Comparison of ENCODE assay signal across 29 cellular contexts in genomic region chr5:87588316-87588715, GRCh38.
"Had no signal": no experiment of that assay in that cellular context is flagged by ENCODE, and none has a peak within 500 bp of the region (broad histone marks: within the 10 kb centered on the region; RNA-seq: fewer than 3 reads in every experiment).

No MANE protein-coding gene starts in this region.

- H3K4me3 Mint-ChIP-seq: activated B cell treated with CpG ODN at 0.5 μM for 24 hours; activated CD8-positive, alpha-beta memory T cell treated with anti-CD3 and anti-CD28 coated beads, Interleukin-2, amount 10 ng/mL, durations not matched to agents 7 days and 5 days; activated CD8-positive, alpha-beta T cell treated with anti-CD3 and anti-CD28 coated beads, Interleukin-2, amount 10 ng/mL, durations not matched to agents 7 days and 5 days; activated naive CD4-positive, alpha-beta T cell treated with anti-CD3 and anti-CD28 coated beads, Interleukin-2, amount 50 U/mL, for 24 hours; activated naive CD8-positive, alpha-beta T cell treated with anti-CD3 and anti-CD28 coated beads, Interleukin-2, amount 50 U/mL, for 24 hours; central memory CD8-positive, alpha-beta T cell; effector memory CD8-positive, alpha-beta T cell; mesothelial cell of epicardium; naive thymus-derived CD4-positive, alpha-beta T cell; T-cell; T-helper 2 cell treated with Interferon-gamma antibody and Interleukin-4, amounts not matched to agents 5 μg/mL and 100 μg/mL, for 36 hours; type B pancreatic cell had no signal

- H3K36me3 ChIP-seq: breast epithelium, colonic mucosa, heart left ventricle, pancreas, thoracic aorta, uterus had no signal

- H3K36me3 Mint-ChIP-seq: activated CD8-positive, alpha-beta memory T cell treated with anti-CD3 and anti-CD28 coated beads, Interleukin-2, amount 10 ng/mL, durations not matched to agents 7 days and 5 days; activated naive CD4-positive, alpha-beta T cell treated with anti-CD3 and anti-CD28 coated beads, Interleukin-2, amount 50 U/mL, for 24 hours; mesothelial cell of epicardium; naive thymus-derived CD4-positive, alpha-beta T cell; T-cell; type B pancreatic cell had no signal

- H3K27me3 ChIP-seq: breast epithelium, colonic mucosa, heart left ventricle, pancreas, uterus had no signal

- H3K27ac ChIP-seq: breast epithelium, colonic mucosa, heart left ventricle, pancreas, thoracic aorta, uterus had no signal

- H3K27me3 Mint-ChIP-seq: activated B cell treated with CpG ODN at 0.5 μM for 24 hours; activated CD8-positive, alpha-beta memory T cell treated with anti-CD3 and anti-CD28 coated beads, Interleukin-2, amount 10 ng/mL, durations not matched to agents 7 days and 5 days; activated naive CD4-positive, alpha-beta T cell treated with anti-CD3 and anti-CD28 coated beads, Interleukin-2, amount 50 U/mL, for 24 hours; activated naive CD8-positive, alpha-beta T cell treated with anti-CD3 and anti-CD28 coated beads, Interleukin-2, amount 50 U/mL, for 24 hours; type B pancreatic cell had no signal

- FAIRE-seq: endothelial cell of umbilical vein, pancreas had no signal

- H3K4me1 ChIP-seq: breast epithelium, colonic mucosa, heart left ventricle, pancreas, uterus had no signal

- H3K9me3 Mint-ChIP-seq: activated naive CD4-positive, alpha-beta T cell treated with anti-CD3 and anti-CD28 coated beads, Interleukin-2, amount 50 U/mL, for 24 hours; activated T-helper 2 cell treated with anti-CD3 and anti-CD28 coated beads, Interferon-gamma antibody, Interleukin-2, Interleukin-4, amounts not matched to agents 10 μg/mL and 5 μg/mL and 100 μg/mL, durations not matched to agents 14 hours and 24 hours and 36 hours; central memory CD8-positive, alpha-beta T cell; effector memory CD8-positive, alpha-beta T cell; T-helper 2 cell treated with Interferon-gamma antibody and Interleukin-4, amounts not matched to agents 5 μg/mL and 100 μg/mL, for 36 hours; type B pancreatic cell had no signal

- H3K27ac Mint-ChIP-seq: activated B cell treated with CpG ODN at 0.5 μM for 24 hours; activated CD8-positive, alpha-beta memory T cell treated with anti-CD3 and anti-CD28 coated beads, Interleukin-2, amount 10 ng/mL, durations not matched to agents 7 days and 5 days; activated CD8-positive, alpha-beta T cell treated with anti-CD3 and anti-CD28 coated beads, Interleukin-2, amount 10 ng/mL, durations not matched to agents 7 days and 5 days; activated naive CD4-positive, alpha-beta T cell treated with anti-CD3 and anti-CD28 coated beads, Interleukin-2, amount 50 U/mL, for 24 hours; activated naive CD8-positive, alpha-beta T cell treated with anti-CD3 and anti-CD28 coated beads, Interleukin-2, amount 50 U/mL, for 24 hours; activated T-helper 2 cell treated with anti-CD3 and anti-CD28 coated beads, Interferon-gamma antibody, Interleukin-2, Interleukin-4, amounts not matched to agents 10 μg/mL and 5 μg/mL and 100 μg/mL, durations not matched to agents 14 hours and 24 hours and 36 hours; effector memory CD8-positive, alpha-beta T cell; mesothelial cell of epicardium; naive thymus-derived CD4-positive, alpha-beta T cell; T-cell; T-helper 2 cell treated with Interferon-gamma antibody and Interleukin-4, amounts not matched to agents 5 μg/mL and 100 μg/mL, for 36 hours; type B pancreatic cell had no signal

- H3K4me3 ChIP-seq: breast epithelium, colonic mucosa, heart left ventricle, pancreas, thoracic aorta, uterus had no signal

- ATAC-seq: activated CD8-positive, alpha-beta memory T cell treated with anti-CD3 and anti-CD28 coated beads, Interleukin-2, amount 10 ng/mL, durations not matched to agents 7 days and 5 days; activated CD8-positive, alpha-beta T cell treated with anti-CD3 and anti-CD28 coated beads, Interleukin-2, amount 10 ng/mL, durations not matched to agents 7 days and 5 days; activated naive CD8-positive, alpha-beta T cell treated with anti-CD3 and anti-CD28 coated beads, Interleukin-2, amount 50 U/mL, for 24 hours; effector memory CD8-positive, alpha-beta T cell; heart left ventricle; left cardiac atrium; left ventricle myocardium superior; naive thymus-derived CD4-positive, alpha-beta T cell; pancreas; right cardiac atrium; T-cell had no signal

- DNase-seq: activated B cell treated with CpG ODN at 0.5 μM for 24 hours; activated CD4-positive, alpha-beta T cell treated with anti-CD3 and anti-CD28 coated beads, Interleukin-2, amount 50 U/mL, for 1 hour; activated CD8-positive, alpha-beta memory T cell treated with anti-CD3 and anti-CD28 coated beads, Interleukin-2, amount 10 ng/mL, durations not matched to agents 7 days and 5 days; activated CD8-positive, alpha-beta T cell treated with anti-CD3 and anti-CD28 coated beads, Interleukin-2, amount 10 ng/mL, durations not matched to agents 7 days and 5 days; activated naive CD8-positive, alpha-beta T cell treated with anti-CD3 and anti-CD28 coated beads, Interleukin-2, amount 50 U/mL, for 24 hours; activated T-cell treated with anti-CD3 and anti-CD28 coated beads, Interleukin-2, amount 50 U/mL, for 48 hours; colonic mucosa; effector memory CD8-positive, alpha-beta T cell; heart left ventricle; islet precursor cell; left cardiac atrium; left ventricle myocardium superior; naive thymus-derived CD4-positive, alpha-beta T cell; pancreas; right cardiac atrium; stimulated activated CD4-positive, alpha-beta T cell treated with anti-CD3 and anti-CD28 coated beads, Interleukin-15, amount 100 ng/mL, for 24 hours; stimulated activated CD4-positive, alpha-beta T cell treated with anti-CD3 and anti-CD28 coated beads, Interleukin-2, amount 100 ng/mL, for 24 hours; stimulated activated naive CD4-positive, alpha-beta T cell; T-cell; uterus had no signal

- H3K4me1 Mint-ChIP-seq: activated B cell treated with CpG ODN at 0.5 μM for 24 hours; activated CD8-positive, alpha-beta memory T cell treated with anti-CD3 and anti-CD28 coated beads, Interleukin-2, amount 10 ng/mL, durations not matched to agents 7 days and 5 days; activated naive CD4-positive, alpha-beta T cell treated with anti-CD3 and anti-CD28 coated beads, Interleukin-2, amount 50 U/mL, for 24 hours; activated naive CD8-positive, alpha-beta T cell treated with anti-CD3 and anti-CD28 coated beads, Interleukin-2, amount 50 U/mL, for 24 hours; central memory CD8-positive, alpha-beta T cell; mesothelial cell of epicardium; naive thymus-derived CD4-positive, alpha-beta T cell; T-cell had no signal

- H3K9me3 ChIP-seq: colonic mucosa, pancreas, thoracic aorta, uterus had no signal
